23 cellular contexts compared by ENCODE assay signal in the genomic region with DNA sequence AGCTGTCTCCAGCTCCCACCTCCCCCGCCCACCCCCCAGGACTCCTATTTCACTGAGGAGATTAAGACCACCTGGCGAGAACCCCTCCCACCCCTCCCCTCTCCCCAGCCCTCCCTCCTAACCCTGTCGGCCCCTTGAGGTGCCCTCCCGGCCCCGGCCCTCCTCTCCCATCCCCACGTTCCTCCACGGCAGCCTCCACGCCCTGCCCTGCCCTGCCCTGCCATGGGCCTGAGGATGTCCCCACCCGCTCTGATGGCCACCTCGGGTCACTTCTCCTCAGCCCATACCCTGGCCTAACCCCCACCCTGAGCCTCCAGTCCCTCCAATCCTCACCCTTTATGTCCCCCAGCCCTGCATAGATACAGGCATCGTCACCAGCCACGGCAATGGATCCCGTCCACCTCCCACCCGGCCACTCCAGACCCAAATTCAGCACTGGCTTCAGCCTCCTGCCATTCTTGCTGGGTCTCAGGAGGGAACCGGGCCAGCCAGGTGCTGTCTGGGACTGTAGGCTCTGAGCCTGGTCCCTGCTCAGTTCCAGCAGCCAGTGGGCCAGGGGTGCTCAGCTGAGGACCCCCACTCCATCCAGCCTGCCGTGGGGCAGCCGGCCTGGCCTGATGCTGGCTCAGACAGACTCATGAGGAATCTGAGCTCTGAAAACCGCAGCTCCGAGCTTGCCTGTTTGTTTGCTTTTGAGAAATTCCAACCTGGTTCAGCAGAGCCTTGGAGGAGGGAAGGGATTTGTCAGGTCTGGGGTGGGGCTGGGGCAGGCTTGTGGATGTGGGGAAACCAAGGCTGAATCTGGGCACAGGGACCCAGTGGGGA. TPM values are rescaled to one million over a fixed set of nuclear protein-coding genes. Genes with fewer than 3 reads are reported as not detected.
A peak's percentile ranks its signal among the peaks of the same experiment; 100 is the strongest.
DNase-seq lines count a peak whose midpoint lies in the region; ATAC-seq and TF ChIP-seq lines count a peak whose summit lies in the region.
"Had no signal": no experiment of that assay in that cellular context is flagged by ENCODE, and none has a peak within 500 bp of the region (broad histone marks: within the 10 kb centered on the region; RNA-seq: fewer than 3 reads in every experiment).

No MANE protein-coding gene starts in this region.

- H3K27ac ChIP-seq in SJCRH30: peak overlapping the region; percentile 78
- H3K27ac ChIP-seq in fibroblast of lung (ENCODE audit: insufficient read depth, low read length): no peak overlapping the region
- H3K27ac ChIP-seq: colonic mucosa, stomach, uterus had no signal

- H3K36me3 ChIP-seq in SJCRH30 (no peaks in the 10 kb centered on the region), fibroblast of lung (ENCODE audit: control insufficient read depth, insufficient read depth, low read length) (no peaks in the 10 kb centered on the region)
- H3K36me3 ChIP-seq: BE2C, colonic mucosa, stomach, uterus had no signal

- peaks cover 3% of the 10 kb centered on the region for H3K4me1 Mint-ChIP-seq in stimulated activated effector memory CD8-positive, alpha-beta T cell treated with anti-CD3 and anti-CD28 coated beads, Interleukin-12 subunit alpha, Interleukin-12 subunit beta, amount 100 ng/mL, for 72 hours

- no peak for ATAC-seq in stimulated activated effector memory CD8-positive, alpha-beta T cell treated with anti-CD3 and anti-CD28 coated beads, Interleukin-12 subunit alpha, Interleukin-12 subunit beta, amount 100 ng/mL, for 72 hours
- ATAC-seq: HepG2 had no signal

- H3K36me3 Mint-ChIP-seq in stimulated activated effector memory CD8-positive, alpha-beta T cell treated with anti-CD3 and anti-CD28 coated beads, Interleukin-12 subunit alpha, Interleukin-12 subunit beta, amount 100 ng/mL, for 72 hours: no peaks in the 10 kb centered on the region

- H3K27ac Mint-ChIP-seq in stimulated activated effector memory CD8-positive, alpha-beta T cell treated with anti-CD3 and anti-CD28 coated beads, Interleukin-12 subunit alpha, Interleukin-12 subunit beta, amount 100 ng/mL, for 72 hours: no peak overlapping the region
- H3K27ac Mint-ChIP-seq: activated CD4-positive, alpha-beta T cell treated with anti-CD3 and anti-CD28 coated beads, Interleukin-2, amount 10 ng/mL, durations not matched to agents 24 days and 14 days had no signal

- H3K4me3 ChIP-seq in SJCRH30: peak overlapping the region; percentile 45
- no peak overlapping the region for H3K4me3 ChIP-seq in fibroblast of lung (replicated peaks in 1 of 4; ENCODE audit: control extremely low read depth in 1 of 4, insufficient read depth in 1 of 4, low read depth in 3 of 4, low read length in 4 of 4)
- H3K4me3 ChIP-seq: colonic mucosa, lung, stomach, uterus had no signal

- H3K4me1 ChIP-seq in SJCRH30: peaks cover 51% of the 10 kb centered on the region
- no peaks in the 10 kb centered on the region for H3K4me1 ChIP-seq in fibroblast of lung (ENCODE audit: control insufficient read depth, extremely low read depth, insufficient read depth, low read length)
- H3K4me1 ChIP-seq: colonic mucosa had no signal

- no peak overlapping the region for H3K4me2 ChIP-seq in fibroblast of lung (ENCODE audit: extremely low read depth, insufficient read depth, low read length)

- H3K4me3 Mint-ChIP-seq in stimulated activated effector memory CD8-positive, alpha-beta T cell treated with anti-CD3 and anti-CD28 coated beads, Interleukin-12 subunit alpha, Interleukin-12 subunit beta, amount 100 ng/mL, for 72 hours: no peak overlapping the region
- H3K4me3 Mint-ChIP-seq: activated CD4-positive, alpha-beta T cell treated with anti-CD3 and anti-CD28 coated beads, Interleukin-2, amount 10 ng/mL, durations not matched to agents 24 days and 14 days had no signal

- H3K9me3 Mint-ChIP-seq in stimulated activated effector memory CD8-positive, alpha-beta T cell treated with anti-CD3 and anti-CD28 coated beads, Interleukin-12 subunit alpha, Interleukin-12 subunit beta, amount 100 ng/mL, for 72 hours: no peaks in the 10 kb centered on the region
- H3K9me3 Mint-ChIP-seq: activated CD4-positive, alpha-beta T cell treated with anti-CD3 and anti-CD28 coated beads, Interleukin-2, amount 10 ng/mL, durations not matched to agents 24 days and 14 days had no signal

- H3K9me3 ChIP-seq in SJCRH30 (replicated peaks) (no peaks in the 10 kb centered on the region), fibroblast of lung (ENCODE audit: control insufficient read depth, insufficient read depth, low read depth, low read length) (no peaks in the 10 kb centered on the region)
- H3K9me3 ChIP-seq: BE2C, colonic mucosa, stomach, uterus had no signal

- no peak overlapping the region for H2AFZ ChIP-seq in fibroblast of lung (ENCODE audit: low read length)

- no peaks in the 10 kb centered on the region for H4K20me1 ChIP-seq in fibroblast of lung (ENCODE audit: control insufficient read depth, extremely low read depth, insufficient read depth, low read length)

- H3K9ac ChIP-seq in fibroblast of lung (ENCODE audit: insufficient read depth, low read length): no peak overlapping the region

- DNase-seq in H4 (ENCODE audit: low spot score) (peak; percentile 49), SJCRH30 (peak; percentile 68 to 73), fibroblast of lung (ENCODE audit: low read depth in 2 of 2) (peak; percentile 13 to 74), renal cortical epithelial cell (ENCODE audit: low read depth) (peak; percentile 21), HK-2 (ENCODE audit: unreplicated experiment) (no peak), SHP77 (lab: John Stamatoyannopoulos, UW) (no peak)
- DNase-seq in activated CD4-positive, alpha-beta T cell treated with anti-CD3 and anti-CD28 coated beads, Interleukin-2, amount 50 U/mL, for 48 hours: no peak
- DNase-seq in stimulated activated effector memory CD8-positive, alpha-beta T cell treated with anti-CD3 and anti-CD28 coated beads, Interleukin-12 subunit alpha, Interleukin-12 subunit beta, amount 100 ng/mL, for 72 hours (ENCODE audit: low spot score in 2 of 2): no peak
- DNase-seq: activated CD4-positive, alpha-beta T cell treated with anti-CD3 and anti-CD28 coated beads, Interleukin-2, amount 10 ng/mL, durations not matched to agents 24 days and 14 days; activated gamma-delta T cell treated with Interleukin-2 at 50 U/mL for 16 hours; aorta; BE2C; Calu3; colonic mucosa; MM.1S; NCI-H1694; stomach; SW 1271; uterus had no signal

- no peaks in the 10 kb centered on the region for H3K27me3 ChIP-seq in SJCRH30
- H3K27me3 ChIP-seq in fibroblast of lung (ENCODE audit: control insufficient read depth, insufficient read depth, low read length): peaks cover 30% of the 10 kb centered on the region

- no peaks in the 10 kb centered on the region for H3K79me2 ChIP-seq in fibroblast of lung (ENCODE audit: control insufficient read depth, insufficient read depth, low read length)

- TF ChIP-seq CTCF in fibroblast of lung (conservative IDR thresholded peaks at IDR 0.05 in 1 of 2, IDR thresholded peaks at IDR 0.05 in 1 of 2; ENCODE audit: low read depth in 1 of 2, low read length in 2 of 2): no peak

RNA-seq across cellular contexts. Expression of a gene that starts 9.7 kb away (rescaled TPM):
- total RNA-seq in H4 (2014; rRNA removed; shearing (Covaris generic)): not detected in 2 replicates
- 11.8 and 11.9 TPM in 2 replicates for total RNA-seq in SJCRH30 (2014; rRNA removed; shearing (Covaris generic))
- total RNA-seq in fibroblast of lung (not detected in 2 replicates), renal cortical epithelial cell (0.17 and 0.50 TPM in 2 replicates)
- not detected in 2 replicates for polyA plus RNA-seq in fibroblast of lung
- polyA plus RNA-seq in fibroblast of lung (2012): not detected in 2 replicates
- polyA minus RNA-seq in fibroblast of lung (ENCODE audit: low replicate concordance): not detected in 2 replicates
- total RNA-seq: activated CD4-positive, alpha-beta T cell treated with anti-CD3 and anti-CD28 coated beads, Interleukin-2, amount 10 ng/mL, durations not matched to agents 24 days and 14 days; Calu3; epithelial cell of proximal tubule; HepG2; RPMI7951 had no signal
- polyA plus RNA-seq: HepG2 had no signal

RNA-seq across cellular contexts. Expression of a gene that starts 27.5 kb away (rescaled TPM):
- 0.06 and 1.3 TPM in 2 replicates for total RNA-seq in H4 (2014; rRNA removed; shearing (Covaris generic))
- 2.5 and 4.4 TPM in 2 replicates for total RNA-seq in SJCRH30 (2014; rRNA removed; shearing (Covaris generic))
- total RNA-seq in fibroblast of lung (1.8 and 2.1 TPM in 2 replicates), renal cortical epithelial cell (not detected in 2 replicates)
- polyA plus RNA-seq in fibroblast of lung: 0.20 and 0.50 TPM in 2 replicates
- 2.7 and 2.9 TPM in 2 replicates for polyA plus RNA-seq in fibroblast of lung (2012)
- 0.85 TPM in 1 of 2 replicates, not detected in the other for polyA minus RNA-seq in fibroblast of lung (ENCODE audit: low replicate concordance)
- total RNA-seq: activated CD4-positive, alpha-beta T cell treated with anti-CD3 and anti-CD28 coated beads, Interleukin-2, amount 10 ng/mL, durations not matched to agents 24 days and 14 days; Calu3; HepG2; RPMI7951 had no signal
- polyA plus RNA-seq: HepG2 had no signal

RNA-seq across cellular contexts. Expression of a gene that starts 36.6 kb away (rescaled TPM):
- 10.9 and 15.8 TPM in 2 replicates for total RNA-seq in H4 (2014; rRNA removed; shearing (Covaris generic))
- total RNA-seq in SJCRH30 (2014; rRNA removed; shearing (Covaris generic)): 11.2 and 11.9 TPM in 2 replicates
- total RNA-seq in fibroblast of lung (19.8 and 25.8 TPM in 2 replicates), renal cortical epithelial cell (0.35 and 1.1 TPM in 2 replicates)
- polyA plus RNA-seq in fibroblast of lung: 10.8 and 14.5 TPM in 2 replicates
- 14.2 and 23.0 TPM in 2 replicates for polyA plus RNA-seq in fibroblast of lung (2012)
- 28.2 and 54.5 TPM in 2 replicates for polyA minus RNA-seq in fibroblast of lung (ENCODE audit: low replicate concordance)
- total RNA-seq: HepG2 had no signal

Comparison
In these comparisons a context has a peak if more than half of its experiments do, and no peak if none do; other contexts are left out.
1. DNase-seq: peak in H4 (single experiment), SJCRH30 (2 of 2), fibroblast of lung (2 of 2) and renal cortical epithelial cell (single experiment); none in HK-2 (single experiment), SHP77 (0 of 2), activated CD4-positive, alpha-beta T cell treated with anti-CD3 and anti-CD28 coated beads, Interleukin-2, amount 50 U/mL, for 48 hours (0 of 2) and stimulated activated effector memory CD8-positive, alpha-beta T cell treated with anti-CD3 and anti-CD28 coated beads, Interleukin-12 subunit alpha, Interleukin-12 subunit beta, amount 100 ng/mL, for 72 hours (0 of 2).